Comparison of ENCODE assay signal across 8 cellular contexts in genomic region chr19:47240996-47241918, GRCh38. TPM values are rescaled to one million over a fixed set of nuclear protein-coding genes. Genes with fewer than 3 reads are reported as not detected.
A peak's percentile ranks its signal among the peaks of the same experiment; 100 is the strongest.
DNase-seq lines count a peak whose midpoint lies in the region; ATAC-seq and TF ChIP-seq lines count a peak whose summit lies in the region.

No MANE protein-coding gene starts in this region.

- intact Hi-C loops in PC-9 (cut with micrococcal nuclease; ENCODE audit: unreplicated experiment): loop anchor here (2.0 to 5.0 kb wide), 2 partner anchors 14 to 229 kb away; no protein-coding TSS in a partner anchor
- intact Hi-C loops in activated T-helper 2 cell treated with anti-CD3 and anti-CD28 coated beads, Interferon-gamma antibody, Interleukin-2, Interleukin-4, amounts not matched to agents 10 μg/mL and 5 μg/mL and 100 μg/mL, durations not matched to agents 14 hours and 24 hours and 36 hours (cut with micrococcal nuclease): loop anchor here (1.0 to 5.0 kb wide), 3 partner anchors 9 to 204 kb away; no protein-coding TSS in a partner anchor

- H3K9me2 ChIP-seq in PC-9 (ENCODE audit: insufficient read depth): no peaks in the 10 kb centered on the region

- no peaks in the 10 kb centered on the region for H3K36me3 Mint-ChIP-seq in activated T-helper 2 cell treated with anti-CD3 and anti-CD28 coated beads, Interferon-gamma antibody, Interleukin-2, Interleukin-4, amounts not matched to agents 10 μg/mL and 5 μg/mL and 100 μg/mL, durations not matched to agents 14 hours and 24 hours and 36 hours (ENCODE audit: low read depth)
- H3K36me3 Mint-ChIP-seq in progenitor cell of endocrine pancreas (ENCODE audit: insufficient read depth): no peaks in the 10 kb centered on the region

- H3K4me1 ChIP-seq in PC-9 (replicated peaks; ENCODE audit: insufficient read depth) (peaks cover 26% of the 10 kb centered on the region), foreskin keratinocyte (no peaks in the 10 kb centered on the region)

- TF ChIP-seq CTCF in AG09309 (IDR thresholded peaks at IDR 0.05; ENCODE audit: control insufficient read depth, insufficient read depth, low read depth, low read length, missing control alignments) (no peak), PC-9 (conservative IDR thresholded peaks at IDR 0.05) (no peak), foreskin keratinocyte (conservative IDR thresholded peaks at IDR 0.05) (no peak), progenitor cell of endocrine pancreas (IDR thresholded peaks at IDR 0.05; ENCODE audit: unreplicated experiment) (no peak)

- BruUV-seq in PC-9 (replicated peaks; lab: Mats Ljungman, UMichigan): TSS peak; percentile 77

- DNase-seq in AG09309 (ENCODE audit: low read depth) (no peak), HPDE6-E6E7 (ENCODE audit: extremely low spot score) (peak; percentile 87), PC-9 (peak; percentile 76 to 81), foreskin keratinocyte (peak in 1 of 2 donors; percentile 80), progenitor cell of endocrine pancreas (ENCODE audit: low spot score, unreplicated experiment) (peak; percentile 71)
- peak; percentile 76 for DNase-seq in activated T-helper 2 cell treated with anti-CD3 and anti-CD28 coated beads, Interferon-gamma antibody, Interleukin-2, Interleukin-4, amounts not matched to agents 10 μg/mL and 5 μg/mL and 100 μg/mL, durations not matched to agents 14 hours and 24 hours and 36 hours (ENCODE audit: low spot score)

- no peak overlapping the region for H3K27ac Mint-ChIP-seq in activated T-helper 2 cell treated with anti-CD3 and anti-CD28 coated beads, Interferon-gamma antibody, Interleukin-2, Interleukin-4, amounts not matched to agents 10 μg/mL and 5 μg/mL and 100 μg/mL, durations not matched to agents 14 hours and 24 hours and 36 hours
- H3K27ac Mint-ChIP-seq in progenitor cell of endocrine pancreas: no peak overlapping the region

- H3K27me3 ChIP-seq in PC-9 (ENCODE audit: insufficient read depth, low read depth) (no peaks in the 10 kb centered on the region), foreskin keratinocyte (no peaks in the 10 kb centered on the region)

- H3K4me3 ChIP-seq in AG09309 (ENCODE audit: control insufficient read depth, low read depth, low read length) (peak overlapping the region; percentile 9), PC-9 (peak overlapping the region; percentile 44; the same call in 1 of the 2 replicates)

- H3K27ac ChIP-seq in PC-9: 0 out of 2 replicates have a peak overlapping the region, but pooled peaks have one; percentile 6
- H3K27ac ChIP-seq in foreskin keratinocyte: no peak overlapping the region

- no peak overlapping the region for H3K4me3 Mint-ChIP-seq in activated T-helper 2 cell treated with anti-CD3 and anti-CD28 coated beads, Interferon-gamma antibody, Interleukin-2, Interleukin-4, amounts not matched to agents 10 μg/mL and 5 μg/mL and 100 μg/mL, durations not matched to agents 14 hours and 24 hours and 36 hours (ENCODE audit: low read depth)
- no peak overlapping the region for H3K4me3 Mint-ChIP-seq in progenitor cell of endocrine pancreas (ENCODE audit: low read depth)

- ATAC-seq in foreskin keratinocyte: peak; percentile 67
- ATAC-seq in HG02852 (IDR thresholded peaks at IDR 0.05; ENCODE audit: unreplicated experiment): no peak
- ATAC-seq in HG02678 (IDR thresholded peaks at IDR 0.05; ENCODE audit: unreplicated experiment): no peak

- no peaks in the 10 kb centered on the region for H3K79me2 ChIP-seq in PC-9 (ENCODE audit: low read depth)

- H2AFZ ChIP-seq in PC-9: no peak overlapping the region

- no peaks in the 10 kb centered on the region for H4K20me1 ChIP-seq in PC-9 (ENCODE audit: insufficient read depth)

- CTCF ChIA-PET in PC-9 (lab: Charles Lee): interaction anchor here (0.7 kb wide), 1 partner anchor 187 kb away, joined by 4 read pairs; no protein-coding TSS in a partner anchor

- H3K27me3 Mint-ChIP-seq in activated T-helper 2 cell treated with anti-CD3 and anti-CD28 coated beads, Interferon-gamma antibody, Interleukin-2, Interleukin-4, amounts not matched to agents 10 μg/mL and 5 μg/mL and 100 μg/mL, durations not matched to agents 14 hours and 24 hours and 36 hours (ENCODE audit: low read depth): peaks cover 4% of the 10 kb centered on the region
- peaks cover 18% of the 10 kb centered on the region for H3K27me3 Mint-ChIP-seq in progenitor cell of endocrine pancreas

- no peaks in the 10 kb centered on the region for H3K36me3 ChIP-seq in PC-9 (ENCODE audit: low read depth)

- H3K4me1 Mint-ChIP-seq in activated T-helper 2 cell treated with anti-CD3 and anti-CD28 coated beads, Interferon-gamma antibody, Interleukin-2, Interleukin-4, amounts not matched to agents 10 μg/mL and 5 μg/mL and 100 μg/mL, durations not matched to agents 14 hours and 24 hours and 36 hours (ENCODE audit: low read depth): peaks cover 15% of the 10 kb centered on the region
- peaks cover 9% of the 10 kb centered on the region for H3K4me1 Mint-ChIP-seq in progenitor cell of endocrine pancreas (ENCODE audit: low read depth)

- H3K9me3 ChIP-seq in PC-9 (ENCODE audit: insufficient read depth, low read depth): no peaks in the 10 kb centered on the region

- POLR2A ChIA-PET in PC-9 (lab: Charles Lee; ENCODE audit: unreplicated experiment): interaction anchor here (0.6 kb wide), 5 partner anchors 30 to 1123 kb away, joined by 3 to 36 read pairs (median 5); partner anchors contain the start of genes SYNGR4, TMEM143 and ZC3H4

- H3F3A ChIP-seq in PC-9 (ENCODE audit: insufficient read depth, low read depth): peaks cover 52% of the 10 kb centered on the region

- peak overlapping the region; percentile 84 for H3K4me2 ChIP-seq in PC-9

- H3K9me3 Mint-ChIP-seq in activated T-helper 2 cell treated with anti-CD3 and anti-CD28 coated beads, Interferon-gamma antibody, Interleukin-2, Interleukin-4, amounts not matched to agents 10 μg/mL and 5 μg/mL and 100 μg/mL, durations not matched to agents 14 hours and 24 hours and 36 hours: no peaks in the 10 kb centered on the region
- no peaks in the 10 kb centered on the region for H3K9me3 Mint-ChIP-seq in progenitor cell of endocrine pancreas (ENCODE audit: low read depth)

RNA-seq across cellular contexts. Expression of gene BBC3, which starts 10.3 kb away (rescaled TPM):
- total RNA-seq in PC-9 (2021) (18.3 and 18.8 TPM in 2 replicates), foreskin keratinocyte (3.9 and 4.3 TPM in 2 replicates), progenitor cell of endocrine pancreas (18.3 and 23.5 TPM in 2 replicates)
- total RNA-seq in activated T-helper 2 cell treated with anti-CD3 and anti-CD28 coated beads, Interferon-gamma antibody, Interleukin-2, Interleukin-4, amounts not matched to agents 10 μg/mL and 5 μg/mL and 100 μg/mL, durations not matched to agents 14 hours and 24 hours and 36 hours: 14.6 and 16.3 TPM in 2 replicates
- 4.7 and 5.5 TPM in 2 replicates for polyA plus RNA-seq in foreskin keratinocyte

RNA-seq across cellular contexts. Expression of gene CCDC9, which starts 15.1 kb away (rescaled TPM):
- 34.7 and 37.0 TPM in 2 replicates for total RNA-seq in PC-9 (2021)
- total RNA-seq in activated T-helper 2 cell treated with anti-CD3 and anti-CD28 coated beads, Interferon-gamma antibody, Interleukin-2, Interleukin-4, amounts not matched to agents 10 μg/mL and 5 μg/mL and 100 μg/mL, durations not matched to agents 14 hours and 24 hours and 36 hours: 34.3 and 37.5 TPM in 2 replicates
- 8.2 and 11.3 TPM in 2 replicates for total RNA-seq in foreskin keratinocyte
- 13.9 and 15.3 TPM in 2 replicates for polyA plus RNA-seq in foreskin keratinocyte
- 34.4 and 36.1 TPM in 2 replicates for total RNA-seq in progenitor cell of endocrine pancreas

RNA-seq across cellular contexts. Expression of gene INAFM1, which starts 33.4 kb away (rescaled TPM):
- total RNA-seq in PC-9 (2021) (13.5 and 21.3 TPM in 2 replicates), foreskin keratinocyte (2.2 and 3.2 TPM in 2 replicates), progenitor cell of endocrine pancreas (9.1 and 11.8 TPM in 2 replicates)
- 9.3 and 12.7 TPM in 2 replicates for total RNA-seq in activated T-helper 2 cell treated with anti-CD3 and anti-CD28 coated beads, Interferon-gamma antibody, Interleukin-2, Interleukin-4, amounts not matched to agents 10 μg/mL and 5 μg/mL and 100 μg/mL, durations not matched to agents 14 hours and 24 hours and 36 hours
- 5.5 and 7.9 TPM in 2 replicates for polyA plus RNA-seq in foreskin keratinocyte
